ENCODE assay signal across 14 cellular contexts in genomic region chr4:826508-827208, GRCh38. TPM values are rescaled to one million over a fixed set of nuclear protein-coding genes. Genes with fewer than 3 reads are reported as not detected.
DNase-seq lines count a peak whose midpoint lies in the region; ATAC-seq and TF ChIP-seq lines count a peak whose summit lies in the region.
"Had no signal": no experiment of that assay in that cellular context is flagged by ENCODE, and none has a peak within 500 bp of the region (broad histone marks: within the 10 kb centered on the region; RNA-seq: fewer than 3 reads in every experiment).

No MANE protein-coding gene starts in this region.

- no peaks in the 10 kb centered on the region for H3K9me3 ChIP-seq in suprapubic skin
- H3K9me3 ChIP-seq: colonic mucosa had no signal

- intact Hi-C loops in activated CD4-positive, alpha-beta T cell treated with anti-CD3 and anti-CD28 coated beads, Interleukin-2, amount 10 ng/mL, durations not matched to agents 24 days and 14 days (cut with micrococcal nuclease), result loop anchor here (2.0 to 5.0 kb wide), 2 partner anchors 44 to 52 kb away; no protein-coding TSS in a partner anchor

- peaks cover 39% of the 10 kb centered on the region for H3K27me3 Mint-ChIP-seq in activated CD4-positive, alpha-beta T cell treated with anti-CD3 and anti-CD28 coated beads, Interleukin-2, amount 10 ng/mL, durations not matched to agents 24 days and 14 days
- H3K27me3 Mint-ChIP-seq in activated T-helper 17 cell treated with anti-CD3 and anti-CD28 coated beads, Interleukin-2, amount 50 U/mL, for 72 hours, result peaks cover 22% of the 10 kb centered on the region

- no peak for TF ChIP-seq EP300 in suprapubic skin (IDR thresholded peaks at IDR 0.05)

- no CpG with 5 or more reads among the region's 75 CpGs for WGBS in suprapubic skin

- no peak for TF ChIP-seq CTCF in suprapubic skin (IDR thresholded peaks at IDR 0.05)

- H3K36me3 ChIP-seq in suprapubic skin, result no peaks in the 10 kb centered on the region
- H3K36me3 ChIP-seq: colonic mucosa had no signal

- peaks cover 96% of the 10 kb centered on the region for H3K27me3 ChIP-seq in suprapubic skin

- H3K9me3 Mint-ChIP-seq in activated CD4-positive, alpha-beta T cell treated with anti-CD3 and anti-CD28 coated beads, Interleukin-2, amount 10 ng/mL, durations not matched to agents 24 days and 14 days, result no peaks in the 10 kb centered on the region
- H3K9me3 Mint-ChIP-seq in activated T-helper 17 cell treated with anti-CD3 and anti-CD28 coated beads, Interleukin-2, amount 50 U/mL, for 72 hours, result no peaks in the 10 kb centered on the region

- H3K36me3 Mint-ChIP-seq in activated CD4-positive, alpha-beta T cell treated with anti-CD3 and anti-CD28 coated beads, Interleukin-2, amount 10 ng/mL, durations not matched to agents 24 days and 14 days (ENCODE audit: low read depth), result peaks cover 4% of the 10 kb centered on the region
- H3K36me3 Mint-ChIP-seq in activated T-helper 17 cell treated with anti-CD3 and anti-CD28 coated beads, Interleukin-2, amount 50 U/mL, for 72 hours (ENCODE audit: low read depth), result peaks cover 7% of the 10 kb centered on the region

- H3K27ac ChIP-seq in suprapubic skin, result no peak overlapping the region
- H3K27ac ChIP-seq: colonic mucosa had no signal

- DNase-seq in activated CD4-positive, alpha-beta T cell treated with anti-CD3 and anti-CD28 coated beads, Interleukin-2, amount 10 ng/mL, durations not matched to agents 24 days and 14 days, result no peak
- no peak for DNase-seq in activated CD4-positive, alpha-beta T cell treated with anti-CD3 and anti-CD28 coated beads, Interleukin-2, amount 50 U/mL, for 1 hour
- DNase-seq in left lobe of liver (ENCODE audit: low spot score) (no peak), suprapubic skin (ENCODE audit: low spot score in 2 of 2) (peak in 1 of 2 donors; percentile 49), NCI-H524 treated with DMSO at 0.1 percent for 48 hours (lab: John Stamatoyannopoulos, UW) (no peak), HT-29 (ENCODE audit: low spot score) (no peak), G401 (ENCODE audit: low spot score) (no peak)
- DNase-seq: activated B cell treated with CpG ODN at 0.5 μM for 24 hours, activated gamma-delta T cell treated with Interleukin-2 at 50 U/mL for 16 hours, AML-193, colonic mucosa, NCI-H2081 treated with DMSO at 0.1 percent for 48 hours had no signal

- H3K4me3 Mint-ChIP-seq in activated CD4-positive, alpha-beta T cell treated with anti-CD3 and anti-CD28 coated beads, Interleukin-2, amount 10 ng/mL, durations not matched to agents 24 days and 14 days, result no peak overlapping the region
- H3K4me3 Mint-ChIP-seq in activated T-helper 17 cell treated with anti-CD3 and anti-CD28 coated beads, Interleukin-2, amount 50 U/mL, for 72 hours, result no peak overlapping the region

- no peak for TF ChIP-seq POLR2A in suprapubic skin (IDR thresholded peaks at IDR 0.05)

- in situ Hi-C loops in G401 (cut with HindIII; ENCODE audit: low sequenced_read_pairs), result no loop called here

- H3K4me1 Mint-ChIP-seq in activated CD4-positive, alpha-beta T cell treated with anti-CD3 and anti-CD28 coated beads, Interleukin-2, amount 10 ng/mL, durations not matched to agents 24 days and 14 days, result peaks cover 2% of the 10 kb centered on the region
- no peaks in the 10 kb centered on the region for H3K4me1 Mint-ChIP-seq in activated T-helper 17 cell treated with anti-CD3 and anti-CD28 coated beads, Interleukin-2, amount 50 U/mL, for 72 hours

- H3K4me3 ChIP-seq in suprapubic skin, result peak overlapping the region; percentile 35

- peak; percentile 18 for ATAC-seq in activated T-helper 17 cell treated with anti-CD3 and anti-CD28 coated beads, Interleukin-2, amount 50 U/mL, for 72 hours (replicated peaks)
- peak; percentile 10 for ATAC-seq in left lobe of liver
- ATAC-seq: naive thymus-derived CD4-positive, alpha-beta T cell had no signal

- H3K27ac Mint-ChIP-seq in activated CD4-positive, alpha-beta T cell treated with anti-CD3 and anti-CD28 coated beads, Interleukin-2, amount 10 ng/mL, durations not matched to agents 24 days and 14 days, result peak overlapping the region; percentile 65
- H3K27ac Mint-ChIP-seq in activated T-helper 17 cell treated with anti-CD3 and anti-CD28 coated beads, Interleukin-2, amount 50 U/mL, for 72 hours, result no peak overlapping the region
- H3K27ac Mint-ChIP-seq: activated B cell treated with CpG ODN at 0.5 μM for 24 hours; naive thymus-derived CD4-positive, alpha-beta T cell had no signal

- peaks cover 22% of the 10 kb centered on the region for H3K4me1 ChIP-seq in suprapubic skin

RNA-seq across cellular contexts. Expression of gene CPLX1, which starts 0.7 kb away (rescaled TPM):
- 1.0 and 1.7 TPM in 2 replicates for total RNA-seq in activated CD4-positive, alpha-beta T cell treated with anti-CD3 and anti-CD28 coated beads, Interleukin-2, amount 10 ng/mL, durations not matched to agents 24 days and 14 days
- total RNA-seq in activated T-helper 17 cell treated with anti-CD3 and anti-CD28 coated beads, Interleukin-2, amount 50 U/mL, for 72 hours, result 1 to 10 TPM in 1 of 2 donors, under 1 TPM in 1; 0.50 to 3.6 TPM
- total RNA-seq in left lobe of liver, result 1.5 TPM
- under 1 TPM in 2 of 4 donors, not detected in 2; 0.38 to 0.44 TPM for total RNA-seq in suprapubic skin
- total RNA-seq in HT-29 (2014; rRNA removed; shearing (Covaris generic)), result 0.28 and 0.73 TPM in 2 replicates
- 1.8 and 4.7 TPM in 2 replicates for total RNA-seq in G401 (2014; rRNA removed; shearing (Covaris generic))
- total RNA-seq: activated B cell treated with CpG ODN at 0.5 μM for 24 hours had no signal
